8 cellular contexts compared by ENCODE assay signal in the genomic region with DNA sequence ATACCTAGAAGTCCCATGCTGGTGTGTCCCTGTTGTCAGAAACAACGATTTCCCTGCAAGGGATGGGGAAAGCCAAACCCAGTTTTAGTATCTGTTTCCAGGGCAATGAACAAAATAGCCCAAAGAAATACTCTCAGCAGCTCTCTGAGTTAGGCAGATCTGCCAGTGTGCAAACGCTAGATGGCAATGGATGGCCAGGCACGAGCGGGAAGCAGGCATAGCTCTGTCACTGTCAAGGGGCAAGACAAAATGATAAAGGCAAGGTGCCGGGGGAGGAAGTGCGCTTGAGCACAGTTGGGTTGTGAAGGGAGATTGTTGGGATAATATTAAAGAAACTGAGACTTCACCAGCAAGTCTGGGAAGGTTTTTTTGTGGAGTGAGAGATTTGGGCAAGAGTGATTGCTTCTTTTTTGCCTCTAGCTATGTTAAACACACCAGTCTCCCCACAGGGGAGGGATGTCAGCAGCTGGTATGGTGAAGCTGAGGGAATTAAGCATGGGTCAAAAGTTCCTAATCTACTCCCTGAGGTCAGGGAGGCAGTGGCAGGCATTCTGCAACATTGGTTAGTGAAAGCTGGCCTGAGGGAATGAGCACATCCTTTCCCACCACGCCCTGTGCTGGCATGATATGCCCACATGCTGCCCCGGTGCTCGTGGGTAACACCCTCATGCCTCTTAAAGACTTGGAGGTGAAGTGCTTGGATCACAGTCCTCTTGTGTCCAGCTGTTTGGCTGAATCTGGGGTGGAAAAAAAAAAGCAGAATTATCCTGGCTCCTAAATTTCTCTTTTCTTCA.
DNase-seq lines count a peak whose midpoint lies in the region; ATAC-seq, FAIRE-seq and TF ChIP-seq lines count a peak whose summit lies in the region.

No MANE protein-coding gene starts in this region.

- H3K4me3 ChIP-seq in A549, result no peak overlapping the region
- H3K4me3 ChIP-seq in WERI-Rb-1 (ENCODE audit: low read depth, low read length), result no peak overlapping the region

- H3K4me2 ChIP-seq in A549, result peak overlapping the region; percentile 52

- CTCF ChIA-PET in A549 (lab: Yijun Ruan, JAX), result interaction anchor here (0.6 to 6.4 kb wide), 18 partner anchors 14 to 1976 kb away, joined by 3 to 46 read pairs (median 4); no protein-coding TSS in a partner anchor

- 25% methylated on average over 9 of the region's 9 CpGs for WGBS in A549 (ENCODE audit: missing lambda C conversion rate)

- peak; percentile 76 for FAIRE-seq in A549 (lab: Jason Lieb, UNC)

- TF ChIP-seq CTCF in A549 (IDR thresholded peaks at IDR 0.05), result peak; percentile 57
- TF ChIP-seq CTCF in WERI-Rb-1 (IDR thresholded peaks at IDR 0.05; ENCODE audit: low read depth, low read length), result peak; percentile 66

- no peaks in the 10 kb centered on the region for H3K9me3 ChIP-seq in A549
- no peaks in the 10 kb centered on the region for H3K9me3 ChIP-seq in WERI-Rb-1 (ENCODE audit: severe bottlenecking)

- TF ChIP-seq RAD21 in A549 (conservative IDR thresholded peaks at IDR 0.05 in 1 of 2, IDR thresholded peaks at IDR 0.05 in 1 of 2), result peak; percentile 81 to 92

- H3K27me3 ChIP-seq in WERI-Rb-1 (ENCODE audit: insufficient read depth, low read depth, severe bottlenecking), result no peaks in the 10 kb centered on the region

- TF ChIP-seq EP300 in A549 (IDR thresholded peaks at IDR 0.05), result no peak

- peaks cover 17% of the 10 kb centered on the region for H3K4me1 ChIP-seq in A549

- no peak for TF ChIP-seq POLR2A in A549 (IDR thresholded peaks at IDR 0.05; ENCODE audit: low read length)

- POLR2A ChIA-PET in A549 (lab: Yijun Ruan, JAX), result no interaction called here

- peak; percentile 46 to 69 for DNase-seq in A549 (ENCODE audit: low read depth in 1 of 2, low spot score in 1 of 2)
- DNase-seq in WERI-Rb-1, result peak; percentile 71
- peak; percentile 69 for DNase-seq in inferior parietal cortex (ENCODE audit: extremely low spot score)
- DNase-seq in DMS79 treated with DMSO at 0.1 percent for 48 hours (lab: John Stamatoyannopoulos, UW), result no peak
- DNase-seq in stimulated activated CD4-positive, alpha-beta T cell treated with anti-CD3 and anti-CD28 coated beads, Interleukin-4, amount 100 ng/mL, for 1 hour, result no peak

- peak; percentile 86 to 94 for ATAC-seq in A549
- peak; percentile 50 for ATAC-seq in GM19025 (IDR thresholded peaks at IDR 0.05; ENCODE audit: low read depth, unreplicated experiment)
- ATAC-seq in HG03442 (IDR thresholded peaks at IDR 0.05; ENCODE audit: unreplicated experiment), result peak; percentile 64
- no peak for ATAC-seq in GM19328 (IDR thresholded peaks at IDR 0.05; ENCODE audit: unreplicated experiment)

- H3K36me3 ChIP-seq in WERI-Rb-1, result no peaks in the 10 kb centered on the region

- H3K27ac ChIP-seq in A549 (no peak overlapping the region), WERI-Rb-1 (no peak overlapping the region)

TF ChIP-seq in A549, 52 proteins besides CTCF, POLR2A, EP300 and RAD21:
- no peak for TF ChIP-seq HMGXB4 (CRISPR knock-in tag; IDR thresholded peaks at IDR 0.05; ENCODE audit: borderline replicate concordance)
- peak; percentile 69 for TF ChIP-seq SMC3 (IDR thresholded peaks at IDR 0.05)

Comparison
In these comparisons a context has a peak if more than half of its experiments do, and no peak if none do; other contexts are left out.
1. DNase-seq: peak in A549 (2 of 2), WERI-Rb-1 (single experiment) and inferior parietal cortex (single experiment); none in DMS79 treated with DMSO at 0.1 percent for 48 hours (single experiment) and stimulated activated CD4-positive, alpha-beta T cell treated with anti-CD3 and anti-CD28 coated beads, Interleukin-4, amount 100 ng/mL, for 1 hour (single experiment).